28 cellular contexts compared by ENCODE assay signal in genomic region chr16:47134550-47134949, GRCh38.
"Had no signal": no experiment of that assay in that cellular context is flagged by ENCODE, and none has a peak within 500 bp of the region (broad histone marks: within the 10 kb centered on the region; RNA-seq: fewer than 3 reads in every experiment).

No MANE protein-coding gene starts in this region.

- H3K4me3 ChIP-seq: ascending aorta, breast epithelium, cardiac muscle cell, colonic mucosa, esophagus squamous epithelium, gastroesophageal sphincter had no signal

- H3K9me3 ChIP-seq: ascending aorta, breast epithelium, colonic mucosa, esophagus squamous epithelium, gastroesophageal sphincter had no signal

- ATAC-seq: activated naive CD4-positive, alpha-beta T cell treated with anti-CD3 and anti-CD28 coated beads, Interleukin-2, amount 50 U/mL, for 72 hours; activated T-cell treated with anti-CD3 and anti-CD28 coated beads, Interleukin-2, amount 50 U/mL, for 72 hours; gastroesophageal sphincter; WTC11 had no signal

- H3K27me3 Mint-ChIP-seq: activated CD4-positive, alpha-beta memory T cell treated with anti-CD3 and anti-CD28 coated beads, Interleukin-2, amount 10 ng/mL, durations not matched to agents 7 days and 5 days; activated CD4-positive, alpha-beta T cell treated with anti-CD3 and anti-CD28 coated beads, Interleukin-2, amount 10 ng/mL, durations not matched to agents 7 days and 5 days; activated naive CD4-positive, alpha-beta T cell treated with anti-CD3 and anti-CD28 coated beads, Interleukin-2, amount 10 ng/mL, durations not matched to agents 7 days and 5 days; activated T-cell treated with anti-CD3 and anti-CD28 coated beads, Interleukin-2, amount 50 U/mL, for 24 hours; brain had no signal

- DNase-seq: activated CD4-positive, alpha-beta memory T cell treated with anti-CD3 and anti-CD28 coated beads, Interleukin-2, amount 10 ng/mL, durations not matched to agents 7 days and 5 days; activated CD4-positive, alpha-beta T cell treated with anti-CD3 and anti-CD28 coated beads for 1 hour; activated CD4-positive, alpha-beta T cell treated with anti-CD3 and anti-CD28 coated beads for 4 hours; activated CD4-positive, alpha-beta T cell treated with anti-CD3 and anti-CD28 coated beads, Interleukin-2, amount 10 ng/mL, durations not matched to agents 7 days and 5 days; activated CD4-positive, alpha-beta T cell treated with anti-CD3 and anti-CD28 coated beads, Interleukin-2, amount 50 U/mL, for 4 hours; activated CD8-positive, alpha-beta memory T cell treated with anti-CD3 and anti-CD28 coated beads, Interleukin-2, amount 50 U/mL, for 48 hours; activated gamma-delta T cell; activated naive CD4-positive, alpha-beta T cell; activated naive CD4-positive, alpha-beta T cell treated with anti-CD3 and anti-CD28 coated beads, Interleukin-2, amount 10 ng/mL, durations not matched to agents 7 days and 5 days; activated naive CD8-positive, alpha-beta T cell treated with anti-CD3 and anti-CD28 coated beads, Interleukin-2, amount 10 ng/mL, durations not matched to agents 7 days and 5 days; activated T-cell treated with anti-CD3 and anti-CD28 coated beads for 4 hours; activated T-cell treated with anti-CD3 and anti-CD28 coated beads, Interleukin-2, amount 50 U/mL, for 24 hours; activated T-cell treated with anti-CD3 and anti-CD28 coated beads, Interleukin-2, amount 50 U/mL, for 72 hours; central memory CD4-positive, alpha-beta T cell; cerebellar nuclear complex; colonic mucosa; effector CD8-positive, alpha-beta T cell; esophagus squamous epithelium; foreskin melanocyte; T-helper 1 cell; T-helper 2 cell had no signal

- H3K27ac ChIP-seq: ascending aorta, breast epithelium, cardiac muscle cell, colonic mucosa, esophagus squamous epithelium, gastroesophageal sphincter had no signal

- H3K36me3 ChIP-seq: ascending aorta, breast epithelium, cardiac muscle cell, colonic mucosa, esophagus squamous epithelium, gastroesophageal sphincter had no signal

- H3K27me3 ChIP-seq: ascending aorta, breast epithelium, cardiac muscle cell, colonic mucosa, esophagus squamous epithelium had no signal

- H3K4me1 ChIP-seq: ascending aorta, breast epithelium, colonic mucosa, gastroesophageal sphincter had no signal

- H3K9me3 Mint-ChIP-seq: activated CD4-positive, alpha-beta memory T cell treated with anti-CD3 and anti-CD28 coated beads, Interleukin-2, amount 10 ng/mL, durations not matched to agents 7 days and 5 days; activated CD4-positive, alpha-beta T cell treated with anti-CD3 and anti-CD28 coated beads, Interleukin-2, amount 10 ng/mL, durations not matched to agents 7 days and 5 days; activated naive CD4-positive, alpha-beta T cell treated with anti-CD3 and anti-CD28 coated beads, Interleukin-2, amount 10 ng/mL, durations not matched to agents 7 days and 5 days; activated naive CD4-positive, alpha-beta T cell treated with anti-CD3 and anti-CD28 coated beads, Interleukin-2, amount 50 U/mL, for 72 hours; activated naive CD8-positive, alpha-beta T cell treated with anti-CD3 and anti-CD28 coated beads, Interleukin-2, amount 10 ng/mL, durations not matched to agents 7 days and 5 days; activated T-cell treated with anti-CD3 and anti-CD28 coated beads, Interleukin-2, amount 50 U/mL, for 24 hours; activated T-cell treated with anti-CD3 and anti-CD28 coated beads, Interleukin-2, amount 50 U/mL, for 72 hours; brain had no signal

- H3K27ac Mint-ChIP-seq: activated CD4-positive, alpha-beta memory T cell treated with anti-CD3 and anti-CD28 coated beads, Interleukin-2, amount 10 ng/mL, durations not matched to agents 7 days and 5 days; activated CD4-positive, alpha-beta T cell treated with anti-CD3 and anti-CD28 coated beads, Interleukin-2, amount 10 ng/mL, durations not matched to agents 7 days and 5 days; activated naive CD4-positive, alpha-beta T cell treated with anti-CD3 and anti-CD28 coated beads, Interleukin-2, amount 10 ng/mL, durations not matched to agents 7 days and 5 days; activated naive CD4-positive, alpha-beta T cell treated with anti-CD3 and anti-CD28 coated beads, Interleukin-2, amount 50 U/mL, for 72 hours; activated naive CD8-positive, alpha-beta T cell treated with anti-CD3 and anti-CD28 coated beads, Interleukin-2, amount 10 ng/mL, durations not matched to agents 7 days and 5 days; activated T-cell treated with anti-CD3 and anti-CD28 coated beads, Interleukin-2, amount 50 U/mL, for 24 hours; activated T-cell treated with anti-CD3 and anti-CD28 coated beads, Interleukin-2, amount 50 U/mL, for 72 hours; WTC11 had no signal

- H3K4me3 Mint-ChIP-seq: activated CD4-positive, alpha-beta memory T cell treated with anti-CD3 and anti-CD28 coated beads, Interleukin-2, amount 10 ng/mL, durations not matched to agents 7 days and 5 days; activated CD4-positive, alpha-beta T cell treated with anti-CD3 and anti-CD28 coated beads, Interleukin-2, amount 10 ng/mL, durations not matched to agents 7 days and 5 days; activated naive CD4-positive, alpha-beta T cell treated with anti-CD3 and anti-CD28 coated beads, Interleukin-2, amount 10 ng/mL, durations not matched to agents 7 days and 5 days; activated naive CD8-positive, alpha-beta T cell treated with anti-CD3 and anti-CD28 coated beads, Interleukin-2, amount 10 ng/mL, durations not matched to agents 7 days and 5 days; activated T-cell treated with anti-CD3 and anti-CD28 coated beads, Interleukin-2, amount 50 U/mL, for 24 hours; activated T-cell treated with anti-CD3 and anti-CD28 coated beads, Interleukin-2, amount 50 U/mL, for 72 hours; WTC11 had no signal
